In the genomic region with DNA sequence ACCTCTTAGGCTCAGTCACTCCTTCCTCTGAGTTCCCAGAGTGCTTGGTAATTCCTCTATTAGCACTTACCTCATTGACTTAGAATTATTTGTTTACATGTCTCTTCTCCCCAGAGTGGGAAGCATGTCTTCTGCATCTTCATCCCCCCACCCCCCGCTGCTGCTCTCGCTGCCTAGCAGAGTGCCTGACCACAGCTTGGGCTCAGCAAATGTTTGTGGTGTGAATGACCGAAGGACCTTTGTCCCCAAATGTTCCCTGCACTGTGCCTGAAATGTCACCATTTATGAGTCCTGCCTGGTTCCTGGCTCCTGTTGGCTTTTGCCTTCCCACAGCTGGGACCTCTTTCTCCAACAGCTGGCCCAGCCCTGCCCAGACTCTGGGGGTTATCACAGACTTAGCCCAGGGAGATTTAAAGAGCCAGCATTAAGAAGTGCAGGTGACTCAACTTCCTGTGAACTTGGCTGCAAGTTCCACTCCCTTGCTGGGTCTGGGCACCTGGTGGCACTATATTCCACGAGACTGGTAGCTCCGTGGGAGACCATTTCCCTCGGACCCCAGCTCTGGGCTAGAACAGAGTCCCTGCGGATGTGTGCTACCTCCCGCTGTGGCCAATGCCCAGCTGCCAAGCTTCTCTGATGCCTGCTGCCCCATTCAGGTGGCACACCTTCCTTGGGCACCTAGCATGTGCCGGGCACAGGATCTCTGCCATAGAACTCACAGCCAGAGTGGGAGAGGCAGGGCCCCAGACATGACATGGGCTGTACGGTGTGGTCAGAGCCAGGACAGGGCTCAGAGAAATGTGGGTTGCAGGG, we compare ENCODE assay signal across 14 cellular contexts. TPM values are rescaled to one million over a fixed set of nuclear protein-coding genes. Genes with fewer than 3 reads are reported as not detected.
A peak's percentile ranks its signal among the peaks of the same experiment; 100 is the strongest.
DNase-seq lines count a peak whose midpoint lies in the region; ATAC-seq and TF ChIP-seq lines count a peak whose summit lies in the region.
"Had no signal": no experiment of that assay in that cellular context is flagged by ENCODE, and none has a peak within 500 bp of the region (broad histone marks: within the 10 kb centered on the region; RNA-seq: fewer than 3 reads in every experiment).

No MANE protein-coding gene starts in this region.

- H3K4ac ChIP-seq in H9 (ENCODE audit: low read depth, low read length) = no peak overlapping the region

- no peaks in the 10 kb centered on the region for H3K79me1 ChIP-seq in H9 (ENCODE audit: insufficient read depth, low read depth, low read length, poor library complexity, severe bottlenecking)

- H2BK120ac ChIP-seq in H9 (ENCODE audit: low read depth, low read length, poor library complexity, severe bottlenecking) = no peak overlapping the region

- no peak overlapping the region for H3K27ac ChIP-seq in H9 (ENCODE audit: insufficient read length, low read depth, low read length)
- no peak overlapping the region for H3K27ac ChIP-seq in OCI-LY3 (ENCODE audit: low read length)
- peak overlapping the region in 3 of 4 donors; percentile 54 to 84 (median 79) for H3K27ac ChIP-seq in esophagus squamous epithelium
- H3K27ac ChIP-seq: adrenal gland, pancreas, vagina had no signal

- no peak overlapping the region for H3K18ac ChIP-seq in H9 (ENCODE audit: insufficient read length, low read depth, low read length)

- H3K9me3 ChIP-seq in H9 (ENCODE audit: control insufficient read depth, low read depth, low read length) (no peaks in the 10 kb centered on the region), OCI-LY3 (ENCODE audit: insufficient read depth, low read length) (no peaks in the 10 kb centered on the region), esophagus squamous epithelium (no peaks in the 10 kb centered on the region)
- H3K9me3 ChIP-seq: adrenal gland, pancreas, vagina had no signal

- no peak overlapping the region for H3K14ac ChIP-seq in H9 (ENCODE audit: insufficient read depth, low read length)

- peaks cover 14% of the 10 kb centered on the region for H3K23me2 ChIP-seq in H9 (ENCODE audit: insufficient read length, low read depth, low read length, poor library complexity, severe bottlenecking)

- peaks cover 5 to 19% (median 11%) of the 10 kb centered on the region in 3 experiments; a peak in 5 of 7 replicates for H3K36me3 Mint-ChIP-seq in H9 (ENCODE audit: insufficient read depth in 1 of 3, low read depth in 3 of 3)

- no peak overlapping the region for H2BK5ac ChIP-seq in H9 (ENCODE audit: insufficient read length, low read length)

- peaks cover 47 to 61% of the 10 kb centered on the region in 2 experiments for H3K4me1 Mint-ChIP-seq in H9

- no peak for TF ChIP-seq POLR2A in esophagus squamous epithelium (IDR thresholded peaks at IDR 0.05)

- H3K4me3 Mint-ChIP-seq in H9 = peak overlapping the region in 1 of 2 experiments; percentile 63; a peak in 2 of 5 replicates

- H2BK20ac ChIP-seq in H9 (ENCODE audit: low read depth, low read length, poor library complexity, severe bottlenecking) = no peak overlapping the region

- no peak overlapping the region for H2BK15ac ChIP-seq in H9 (ENCODE audit: low read depth, low read length)

- H3K4me1 ChIP-seq in H9 (ENCODE audit: insufficient read depth, low read length) = no peaks in the 10 kb centered on the region; the same call in 1 of the 2 replicates
- H3K4me1 ChIP-seq in OCI-LY3 (ENCODE audit: low read length) = peaks cover 33% of the 10 kb centered on the region
- H3K4me1 ChIP-seq in esophagus squamous epithelium = peaks cover 7 to 52% (median 17%) of the 10 kb centered on the region in 3 donors

- H3K36me3 ChIP-seq in OCI-LY3 (replicated peaks; ENCODE audit: low read depth, low read length) (no peaks in the 10 kb centered on the region), esophagus squamous epithelium (no peaks in the 10 kb centered on the region)
- H3K36me3 ChIP-seq: adrenal gland, pancreas, vagina had no signal

- H4K5ac ChIP-seq in H9 (ENCODE audit: insufficient read length, low read depth, low read length) = no peak overlapping the region

- H3K27ac Mint-ChIP-seq in H9 = peak overlapping the region in 2 of 3 experiments; percentile 46 to 70; a peak in 1 of 7 replicates

- peaks cover 7 to 11% of the 10 kb centered on the region in 2 experiments; a peak in 4 of 5 replicates for H3K9me3 Mint-ChIP-seq in H9

- no peak for ATAC-seq in GM19463 (IDR thresholded peaks at IDR 0.05; ENCODE audit: unreplicated experiment)
- ATAC-seq: Panc1, pancreas had no signal

- H4K91ac ChIP-seq in H9 (ENCODE audit: insufficient read length, low read depth, low read length) = no peak overlapping the region

- WGBS in H9 (ENCODE audit: extremely low coverage, insufficient read length, low lambda C conversion rate) = no CpG with 5 or more reads among the region's 10 CpGs
- 53 to 75% methylated on average over 3 to 4 of the region's 10 CpGs for WGBS in esophagus squamous epithelium, 2 donors

- no peak for TF ChIP-seq CTCF in H9 (conservative IDR thresholded peaks at IDR 0.05)
- TF ChIP-seq CTCF in OCI-LY3 (IDR thresholded peaks at IDR 0.05; ENCODE audit: low read depth, low read length) = peak; percentile 55
- no peak for TF ChIP-seq CTCF in esophagus squamous epithelium (IDR thresholded peaks at IDR 0.05)

- H4K20me1 ChIP-seq in H9 (ENCODE audit: control insufficient read depth, insufficient read depth, insufficient read length) (no peaks in the 10 kb centered on the region), OCI-LY3 (ENCODE audit: insufficient read depth, low read length) (no peaks in the 10 kb centered on the region)

- H3K27me3 Mint-ChIP-seq in H9 (ENCODE audit: low read depth) = peaks cover 43% of the 10 kb centered on the region

- no peak overlapping the region for H3K56ac ChIP-seq in H9 (ENCODE audit: insufficient read length, low read depth, low read length)

- H3K27me3 ChIP-seq in H9 (ENCODE audit: insufficient read depth, low read length) (peaks cover 3% of the 10 kb centered on the region; the same call in 1 of the 2 replicates), OCI-LY3 (ENCODE audit: low read depth, low read length) (peaks cover 5% of the 10 kb centered on the region; the same call in 1 of the 2 replicates), esophagus squamous epithelium (peaks cover 0 to 94% (median 5%) of the 10 kb centered on the region in 4 donors)
- H3K27me3 ChIP-seq: vagina had no signal

- no peak overlapping the region for H3T11ph ChIP-seq in H9 (ENCODE audit: low read length)

- no peak overlapping the region for H4K8ac ChIP-seq in H9 (replicated peaks; ENCODE audit: insufficient read length, low read depth, low read length)

- H2AFZ ChIP-seq in H9 (ENCODE audit: low read length) (no peak overlapping the region), OCI-LY3 (ENCODE audit: low read depth, low read length) (peak overlapping the region; percentile 47; the same call in 1 of the 2 replicates)

- DNase-seq in H9 (no peak), esophagus squamous epithelium (lab: John Stamatoyannopoulos, UW) (no peak), posterior vena cava (ENCODE audit: low spot score) (peak; percentile 76), NCI-H1417 treated with DMSO at 0.1 percent for 48 hours (lab: John Stamatoyannopoulos, UW) (no peak)
- DNase-seq in activated T-cell treated with anti-CD3 and anti-CD28 coated beads, Interleukin-2, amount 50 U/mL, for 1 hour = no peak
- DNase-seq: activated CD4-positive, alpha-beta T cell treated with anti-CD3 and anti-CD28 coated beads, Interleukin-2, amount 50 U/mL, for 1 hour; adrenal gland; H7; NCI-H1092 treated with DMSO at 0.1 percent for 48 hours had no signal

- intact Hi-C loops in esophagus squamous epithelium (cut with DNase I) (loop anchor here (10.0 kb wide), 1 partner anchor 71 kb away; no protein-coding TSS in a partner anchor), posterior vena cava (cut with DNase I) (no loop called here)

- H3K4me2 ChIP-seq in H9 (ENCODE audit: insufficient read depth, insufficient read length, low read length) = no peak overlapping the region
- H3K4me2 ChIP-seq in OCI-LY3 (ENCODE audit: low read length) = peak overlapping the region; percentile 10

- no peak overlapping the region for H3K9ac ChIP-seq in H9 (ENCODE audit: extremely low read depth, insufficient read length, low read length)
- no peak overlapping the region for H3K9ac ChIP-seq in OCI-LY3 (ENCODE audit: low read length)

- H3K23ac ChIP-seq in H9 (ENCODE audit: insufficient read length, low read depth, low read length) = no peak overlapping the region

- no peak overlapping the region for H2AK5ac ChIP-seq in H9 (ENCODE audit: insufficient read length, low read length)

- no peak overlapping the region for H3K4me3 ChIP-seq in OCI-LY3 (ENCODE audit: low read length)
- no peak overlapping the region for H3K4me3 ChIP-seq in esophagus squamous epithelium
- H3K4me3 ChIP-seq: adrenal gland, pancreas, vagina had no signal

- no peak overlapping the region for H2BK12ac ChIP-seq in H9 (ENCODE audit: insufficient read length, low read depth, low read length)

- H3K79me2 ChIP-seq in H9 (ENCODE audit: insufficient read depth, low read length) (no peaks in the 10 kb centered on the region), OCI-LY3 (ENCODE audit: low read length) (no peaks in the 10 kb centered on the region)

RNA-seq across cellular contexts. Expression of a gene that starts 1.8 kb away (rescaled TPM):
- 6.7 and 8.6 TPM in 2 replicates for total RNA-seq in H9 (2021)
- total RNA-seq in esophagus squamous epithelium = 1 to 10 TPM in 1 of 4 donors, under 1 TPM in 3; 0.53 to 4.8 (median 0.78) TPM
- total RNA-seq in posterior vena cava = 100 to 1,000 TPM in 1 of 2 donors, 10 to 100 TPM in 1; 98.8 to 224 TPM

Comparison
In these comparisons a context has a peak if more than half of its experiments do, and no peak if none do; other contexts are left out.
1. H3K27ac ChIP-seq: peak in esophagus squamous epithelium (3 of 4); none in H9 (single experiment) and OCI-LY3 (single experiment).
2. RNA of a gene that starts 1.8 kb away (total RNA-seq): 98.8 to 224 TPM in posterior vena cava; 6.7 to 8.6 TPM in H9 and 0.53 to 4.8 TPM in esophagus squamous epithelium; every median in the first group is over 10 times any median in the second.